1 cellular context compared by ENCODE assay signal in genomic region chr2:27727257-27727656, GRCh38.
TF ChIP-seq lines count a peak whose summit lies in the region.

No MANE protein-coding gene starts in this region.

TF ChIP-seq in HepG2, 621 proteins besides CTCF, POLR2A, EP300 and RAD21:
- TF ChIP-seq ZNF691 (CRISPR knock-in tag; IDR thresholded peaks at IDR 0.05; ENCODE audit: borderline replicate concordance, low read depth) (peak; percentile 27; the same call in 1 of the 2 replicates), SP140L (CRISPR knock-in tag; IDR thresholded peaks at IDR 0.05; ENCODE audit: borderline replicate concordance) (no peak), ZNF660 (CRISPR knock-in tag; IDR thresholded peaks at IDR 0.05; ENCODE audit: borderline replicate concordance, low read depth) (no peak)
